ENCODE assay signal across 8 cellular contexts in the genomic region with DNA sequence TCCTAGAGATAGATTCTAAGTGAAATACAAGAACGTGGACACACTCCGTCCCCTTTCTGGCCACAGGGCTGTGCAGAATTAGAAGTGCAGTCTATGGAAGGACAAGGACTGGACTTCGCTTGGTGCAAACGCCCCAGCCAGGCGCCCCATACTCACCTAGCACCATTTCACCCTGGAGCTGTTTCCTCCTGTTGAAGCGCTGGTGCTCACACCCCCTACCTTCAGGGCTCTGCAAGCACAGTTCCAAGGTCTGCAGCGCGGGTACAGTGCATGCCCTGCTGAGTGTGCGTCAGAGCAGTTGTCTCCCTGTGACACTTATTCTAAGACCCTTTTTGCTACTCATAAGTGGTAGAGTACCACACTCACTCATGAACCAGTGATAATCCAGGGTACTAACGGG. TPM values are rescaled to one million over a fixed set of nuclear protein-coding genes. Genes with fewer than 3 reads are reported as not detected.
DNase-seq lines count a peak whose midpoint lies in the region; ATAC-seq, FAIRE-seq and TF ChIP-seq lines count a peak whose summit lies in the region.

No MANE protein-coding gene starts in this region.

- CTCF ChIA-PET in activated naive CD4-positive, alpha-beta T cell treated with anti-CD3 and anti-CD28 coated beads, Interleukin-2, amount 10 ng/mL, durations not matched to agents 7 days and 5 days (lab: Charles Lee): interaction anchor here (0.6 to 7.0 kb wide), 12 partner anchors 18 to 354 kb away, joined by 3 to 72 read pairs (median 4); no protein-coding TSS in a partner anchor

- no peak for ATAC-seq in HG03571 (IDR thresholded peaks at IDR 0.05; ENCODE audit: unreplicated experiment)
- no peak for ATAC-seq in left lobe of liver

- H3K36me3 Mint-ChIP-seq in activated naive CD4-positive, alpha-beta T cell treated with anti-CD3 and anti-CD28 coated beads, Interleukin-2, amount 10 ng/mL, durations not matched to agents 7 days and 5 days: peaks cover 22% of the 10 kb centered on the region

- in situ Hi-C loops in KBM-7 (cut with MboI; ENCODE audit: low pct_unique_long_range_greater_than_20kb, low sequenced_read_pairs): no loop called here

- FAIRE-seq in H54 (lab: Jason Lieb, UNC): no peak

- H3K9ac ChIP-seq in mucosa of rectum (ENCODE audit: low read depth in 1 of 2, low read length in 2 of 2): peak overlapping the region in 1 of 2 donors; percentile 87

- H3K27ac ChIP-seq in mucosa of rectum (ENCODE audit: low read depth in 2 of 2, low read length in 2 of 2): peak overlapping the region in 1 of 2 donors; percentile 17

- peaks cover 55% of the 10 kb centered on the region for H3K4me1 Mint-ChIP-seq in activated naive CD4-positive, alpha-beta T cell treated with anti-CD3 and anti-CD28 coated beads, Interleukin-2, amount 10 ng/mL, durations not matched to agents 7 days and 5 days

- DNase-seq in BE2C (peak; percentile 60), NCI-H2227 (lab: John Stamatoyannopoulos, UW; ENCODE audit: unreplicated experiment) (peak; percentile 49), H54 (ENCODE audit: insufficient read length, low spot score) (no peak), left lobe of liver (ENCODE audit: low spot score) (no peak), KBM-7 (no peak)
- peak; percentile 58 for DNase-seq in activated naive CD4-positive, alpha-beta T cell treated with anti-CD3 and anti-CD28 coated beads, Interleukin-2, amount 10 ng/mL, durations not matched to agents 7 days and 5 days

- peak overlapping the region; percentile 85; the same call in 1 of the 2 replicates for H3K4me3 ChIP-seq in BE2C (ENCODE audit: low read depth, low read length)
- H3K4me3 ChIP-seq in mucosa of rectum (ENCODE audit: low read length in 2 of 2): peak overlapping the region; percentile 33 to 91

- peak; percentile 64 for TF ChIP-seq CTCF in BE2C (IDR thresholded peaks at IDR 0.05; ENCODE audit: low read depth, low read length)

- H3K27me3 Mint-ChIP-seq in activated naive CD4-positive, alpha-beta T cell treated with anti-CD3 and anti-CD28 coated beads, Interleukin-2, amount 10 ng/mL, durations not matched to agents 7 days and 5 days: no peaks in the 10 kb centered on the region

- TF ChIP-seq POLR2A in H54 (IDR thresholded peaks at IDR 0.05; ENCODE audit: low read depth, low read length): no peak

- H3K27me3 ChIP-seq in BE2C (no peaks in the 10 kb centered on the region), mucosa of rectum (ENCODE audit: control insufficient read depth in 2 of 2, insufficient read depth in 2 of 2, low read length in 2 of 2) (no peaks in the 10 kb centered on the region)

- H3K27ac Mint-ChIP-seq in activated naive CD4-positive, alpha-beta T cell treated with anti-CD3 and anti-CD28 coated beads, Interleukin-2, amount 10 ng/mL, durations not matched to agents 7 days and 5 days: peak overlapping the region; percentile 82

- peaks cover 25% of the 10 kb centered on the region for H3K4me1 ChIP-seq in BE2C
- H3K4me1 ChIP-seq in mucosa of rectum (ENCODE audit: control insufficient read depth in 2 of 2, insufficient read depth in 2 of 2, low read length in 2 of 2): peaks cover 30 to 38% of the 10 kb centered on the region in 2 donors

- H3K9me3 Mint-ChIP-seq in activated naive CD4-positive, alpha-beta T cell treated with anti-CD3 and anti-CD28 coated beads, Interleukin-2, amount 10 ng/mL, durations not matched to agents 7 days and 5 days: no peaks in the 10 kb centered on the region

- H3K36me3 ChIP-seq in BE2C: no peaks in the 10 kb centered on the region; the same call in 1 of the 2 replicates
- no peaks in the 10 kb centered on the region for H3K36me3 ChIP-seq in mucosa of rectum (ENCODE audit: control insufficient read depth in 2 of 2, insufficient read depth in 2 of 2, low read length in 2 of 2)

- H3K9me3 ChIP-seq in BE2C (no peaks in the 10 kb centered on the region), mucosa of rectum (ENCODE audit: control insufficient read depth in 2 of 2, low read length in 2 of 2) (no peaks in the 10 kb centered on the region)

- peak overlapping the region; percentile 98 for H3K4me3 Mint-ChIP-seq in activated naive CD4-positive, alpha-beta T cell treated with anti-CD3 and anti-CD28 coated beads, Interleukin-2, amount 10 ng/mL, durations not matched to agents 7 days and 5 days

RNA-seq across cellular contexts. Expression of a gene that starts 3.0 kb away (rescaled TPM):
- polyA plus RNA-seq in BE2C (2012; ENCODE audit: insufficient read depth, insufficient read length, low read depth): 102 TPM
- total RNA-seq in left lobe of liver: 27.5 TPM

Comparison
In these comparisons a context has a peak if more than half of its experiments do, and no peak if none do; other contexts are left out.
1. DNase-seq: peak in BE2C (single experiment), NCI-H2227 (single experiment) and activated naive CD4-positive, alpha-beta T cell treated with anti-CD3 and anti-CD28 coated beads, Interleukin-2, amount 10 ng/mL, durations not matched to agents 7 days and 5 days (single experiment); none in H54 (single experiment), left lobe of liver (single experiment) and KBM-7 (single experiment).